Comparison of ENCODE assay signal across 26 cellular contexts in genomic region chr12:111984820-111985219, GRCh38.
"Had no signal": no experiment of that assay in that cellular context is flagged by ENCODE, and none has a peak within 500 bp of the region (broad histone marks: within the 10 kb centered on the region; RNA-seq: fewer than 3 reads in every experiment).

No MANE protein-coding gene starts in this region.

- H3K27me3 Mint-ChIP-seq: natural killer cell treated with Interleukin-12 subunit alpha and Interleukin-12 subunit beta and Interleukin-15 and Interleukin-18, amount 100 ng/mL, for 72 hours; stimulated activated memory B cell treated with anti-CD40 and anti-IgM and Interleukin-4, amounts not matched to agents 10 μg/mL and 1 μg/mL and 100 μg/mL, for 72 hours had no signal

- H3K9me3 Mint-ChIP-seq: immature natural killer cell; natural killer cell treated with Interleukin-12 subunit alpha and Interleukin-12 subunit beta and Interleukin-15 and Interleukin-18, amount 100 ng/mL, for 72 hours; neural progenitor cell; stimulated activated memory B cell treated with anti-CD40 and anti-IgM and Interleukin-4, amounts not matched to agents 10 μg/mL and 1 μg/mL and 100 μg/mL, for 72 hours had no signal

- H3K27ac Mint-ChIP-seq: immature natural killer cell; natural killer cell treated with Interleukin-12 subunit alpha and Interleukin-12 subunit beta and Interleukin-15 and Interleukin-18, amount 100 ng/mL, for 72 hours; neural progenitor cell; stimulated activated memory B cell treated with anti-CD40 and anti-IgM and Interleukin-4, amounts not matched to agents 10 μg/mL and 1 μg/mL and 100 μg/mL, for 72 hours had no signal

- DNase-seq: effector memory CD4-positive, alpha-beta T cell; immature natural killer cell; kidney; left cardiac atrium; left ventricle myocardium superior; mesenchymal stem cell; midbrain; nucleus accumbens; ovary; retina; right lobe of liver; spleen; stimulated activated CD4-positive, alpha-beta T cell treated with anti-CD3 and anti-CD28 coated beads, Interleukin-15, amount 100 ng/mL, for 24 hours; stimulated activated CD4-positive, alpha-beta T cell treated with anti-CD3 and anti-CD28 coated beads, Interleukin-1b, Interleukin-23, amount 100 ng/mL, for 48 hours; stimulated activated CD4-positive, alpha-beta T cell treated with anti-CD3 and anti-CD28 coated beads, Interleukin-4, amount 100 ng/mL, for 24 hours; stomach; substantia nigra; trophoblast cell had no signal

- H3K4me1 Mint-ChIP-seq: immature natural killer cell; neural progenitor cell; stimulated activated memory B cell treated with anti-CD40 and anti-IgM and Interleukin-4, amounts not matched to agents 10 μg/mL and 1 μg/mL and 100 μg/mL, for 72 hours had no signal

- H3K27ac ChIP-seq: epithelial cell of prostate, esophagus muscularis mucosa, gastroesophageal sphincter, neural progenitor cell, ovary, prostate gland, right lobe of liver, spleen, stomach had no signal

- H3K36me3 ChIP-seq: neural progenitor cell, ovary, prostate gland, right lobe of liver, stomach had no signal

- H3K4me3 Mint-ChIP-seq: immature natural killer cell; natural killer cell treated with Interleukin-12 subunit alpha and Interleukin-12 subunit beta and Interleukin-15 and Interleukin-18, amount 100 ng/mL, for 72 hours; neural progenitor cell; stimulated activated memory B cell treated with anti-CD40 and anti-IgM and Interleukin-4, amounts not matched to agents 10 μg/mL and 1 μg/mL and 100 μg/mL, for 72 hours had no signal

- H3K27me3 ChIP-seq: esophagus muscularis mucosa, gastroesophageal sphincter, neural progenitor cell, ovary, right lobe of liver, spleen, stomach had no signal

- H3K9me3 ChIP-seq: esophagus muscularis mucosa, gastroesophageal sphincter, ovary, prostate gland, right lobe of liver, spleen, stomach had no signal

- FAIRE-seq: kidney had no signal

- H3K4me1 ChIP-seq: esophagus muscularis mucosa, gastroesophageal sphincter, neural progenitor cell, prostate gland, right lobe of liver, spleen had no signal

- H3K4me3 ChIP-seq: esophagus muscularis mucosa, gastroesophageal sphincter, lung, neural progenitor cell, ovary, prostate gland, right lobe of liver, spleen, stomach had no signal

- ATAC-seq: gastroesophageal sphincter; left cardiac atrium; left ventricle myocardium superior; natural killer cell treated with Interleukin-12 subunit alpha and Interleukin-12 subunit beta and Interleukin-15 and Interleukin-18, amount 100 ng/mL, for 72 hours; right lobe of liver; stimulated activated memory B cell treated with anti-CD40 and anti-IgM and Interleukin-4, amounts not matched to agents 10 μg/mL and 1 μg/mL and 100 μg/mL, for 72 hours had no signal
